In genomic region chr6:82441047-82441770, GRCh38 we compare ENCODE assay signal across 22 cellular contexts.
"Had no signal": no experiment of that assay in that cellular context is flagged by ENCODE, and none has a peak within 500 bp of the region (broad histone marks: within the 10 kb centered on the region; RNA-seq: fewer than 3 reads in every experiment).

No MANE protein-coding gene starts in this region.

- H3K4me3 Mint-ChIP-seq: activated T-cell treated with anti-CD3 and anti-CD28 coated beads, Interleukin-2, amount 50 U/mL, for 72 hours; naive thymus-derived CD8-positive, alpha-beta T cell; stimulated activated naive CD8-positive, alpha-beta T cell treated with anti-CD3 and anti-CD28 coated beads, Interleukin-15, Interleukin-2, amounts not matched to agents 100 ng/mL and 50 ng/mL, for 24 hours had no signal

- DNase-seq: activated CD4-positive, alpha-beta T cell treated with anti-CD3 and anti-CD28 coated beads, Interleukin-2, amount 50 U/mL, for 4 hours; activated CD4-positive, CD25-positive, alpha-beta regulatory T cell treated with anti-CD3 and anti-CD28 coated beads, Interleukin-2, amount 50 U/mL, for 72 hours; activated effector memory CD4-positive, alpha-beta T cell treated with anti-CD3 and anti-CD28 coated beads, Interleukin-2, amount 50 U/mL, for 16 hours; activated naive CD4-positive, alpha-beta T cell treated with anti-CD3 and anti-CD28 coated beads, Interleukin-2, amount 50 U/mL, for 16 hours; activated T-cell treated with anti-CD3 and anti-CD28 coated beads, Interleukin-2, amount 50 U/mL, for 72 hours; aorta; brain microvascular endothelial cell; central memory CD4-positive, alpha-beta T cell; foreskin keratinocyte; hippocampal formation; left cardiac atrium; naive thymus-derived CD8-positive, alpha-beta T cell; right lobe of liver; small intestine; stimulated activated CD4-positive, alpha-beta T cell treated with anti-CD3 and anti-CD28 coated beads, Interleukin-15, amount 100 ng/mL, for 24 hours; stimulated activated CD4-positive, alpha-beta T cell treated with anti-CD3 and anti-CD28 coated beads, Interleukin-2, amount 100 ng/mL, for 48 hours; transverse colon had no signal

- H3K27me3 ChIP-seq: brain microvascular endothelial cell, foreskin keratinocyte, neutrophil, right lobe of liver, transverse colon, vagina had no signal

- H3K27ac Mint-ChIP-seq: activated T-cell treated with anti-CD3 and anti-CD28 coated beads, Interleukin-2, amount 50 U/mL, for 72 hours; naive thymus-derived CD8-positive, alpha-beta T cell; stimulated activated naive CD8-positive, alpha-beta T cell treated with anti-CD3 and anti-CD28 coated beads, Interleukin-15, Interleukin-2, amounts not matched to agents 100 ng/mL and 50 ng/mL, for 24 hours had no signal

- H3K27ac ChIP-seq: brain microvascular endothelial cell, foreskin keratinocyte, neutrophil, parathyroid adenoma, right lobe of liver, transverse colon, vagina, VCaP had no signal

- H3K4me1 ChIP-seq: foreskin keratinocyte, parathyroid adenoma, right lobe of liver, transverse colon, vagina had no signal

- H3K4me1 Mint-ChIP-seq: naive thymus-derived CD8-positive, alpha-beta T cell had no signal

- H3K36me3 Mint-ChIP-seq: naive thymus-derived CD8-positive, alpha-beta T cell had no signal

- H3K4me3 ChIP-seq: right lobe of liver, transverse colon, vagina had no signal

- H3K9ac ChIP-seq: parathyroid adenoma had no signal

- H3K9me3 ChIP-seq: neutrophil, right lobe of liver, transverse colon, vagina had no signal

- H2AFZ ChIP-seq: parathyroid adenoma had no signal

- H3K79me2 ChIP-seq: parathyroid adenoma had no signal

- H3K27me3 Mint-ChIP-seq: stimulated activated naive CD8-positive, alpha-beta T cell treated with anti-CD3 and anti-CD28 coated beads, Interleukin-15, Interleukin-2, amounts not matched to agents 100 ng/mL and 50 ng/mL, for 24 hours had no signal

- H3K36me3 ChIP-seq: brain microvascular endothelial cell, neutrophil, right lobe of liver, transverse colon, vagina had no signal

- H3K9me3 Mint-ChIP-seq: activated T-cell treated with anti-CD3 and anti-CD28 coated beads, Interleukin-2, amount 50 U/mL, for 72 hours; stimulated activated naive CD8-positive, alpha-beta T cell treated with anti-CD3 and anti-CD28 coated beads, Interleukin-15, Interleukin-2, amounts not matched to agents 100 ng/mL and 50 ng/mL, for 24 hours had no signal
